In the genomic region with DNA sequence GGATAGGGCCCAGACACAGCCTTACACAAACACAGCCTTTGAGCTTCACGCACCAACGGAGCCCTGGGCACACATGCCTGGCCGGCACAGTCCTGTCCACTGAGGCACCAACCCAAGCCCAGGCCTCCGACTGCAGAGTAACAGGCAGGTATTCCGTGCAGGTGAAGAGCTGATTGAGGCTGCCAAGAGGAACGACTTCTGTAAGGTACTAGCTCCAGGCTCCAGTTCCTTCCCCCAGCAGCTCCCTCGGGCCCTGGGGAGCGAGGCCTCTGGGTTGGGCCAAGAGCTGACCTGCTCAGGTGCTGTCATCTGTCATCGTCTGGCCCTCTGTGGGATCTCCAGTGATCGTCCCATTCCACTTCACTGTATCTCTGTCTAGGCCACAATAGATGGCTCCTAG, we compare ENCODE assay signal across 21 cellular contexts. TPM values are rescaled to one million over a fixed set of nuclear protein-coding genes. Genes with fewer than 3 reads are reported as not detected.
"Had no signal": no experiment of that assay in that cellular context is flagged by ENCODE, and none has a peak within 500 bp of the region (broad histone marks: within the 10 kb centered on the region; RNA-seq: fewer than 3 reads in every experiment).

No MANE protein-coding gene starts in this region.

- H3K9me3 Mint-ChIP-seq: activated B cell treated with CpG ODN at 0.5 μM for 24 hours; activated CD8-positive, alpha-beta T cell treated with anti-CD3 and anti-CD28 coated beads for 36 hours; activated naive CD8-positive, alpha-beta T cell treated with anti-CD3 and anti-CD28 coated beads, Interleukin-2, amount 10 ng/mL, durations not matched to agents 7 days and 5 days; activated T-helper 1 cell treated with anti-CD3 and anti-CD28 coated beads, Interleukin-12 subunit alpha, Interleukin-12 subunit beta, Interleukin-2, Interleukin-4 antibody, amounts not matched to agents 30 ng/mL and 10 ng/mL and 1 ng/mL, durations not matched to agents 14 hours and 24 hours and 36 hours; memory B cell; nephron; T-helper 1 cell treated with Interleukin-12 subunit alpha and Interleukin-12 subunit beta and Interleukin-4 antibody, amounts not matched to agents 30 μg/mL and 1 μg/mL, for 36 hours had no signal

- H3K4me3 ChIP-seq: gastrocnemius medialis, psoas muscle, right lobe of liver, smooth muscle cell, testis, upper lobe of right lung had no signal

- H3K9me3 ChIP-seq: gastrocnemius medialis, psoas muscle, right lobe of liver, testis, upper lobe of right lung had no signal

- H3K4me3 Mint-ChIP-seq: activated CD8-positive, alpha-beta T cell treated with anti-CD3 and anti-CD28 coated beads for 36 hours; activated naive CD8-positive, alpha-beta T cell treated with anti-CD3 and anti-CD28 coated beads, Interleukin-2, amount 10 ng/mL, durations not matched to agents 7 days and 5 days; activated T-helper 1 cell treated with anti-CD3 and anti-CD28 coated beads, Interleukin-12 subunit alpha, Interleukin-12 subunit beta, Interleukin-2, Interleukin-4 antibody, amounts not matched to agents 30 ng/mL and 10 ng/mL and 1 ng/mL, durations not matched to agents 14 hours and 24 hours and 36 hours; memory B cell; stimulated activated naive CD8-positive, alpha-beta T cell treated with anti-CD3 and anti-CD28 coated beads, Interleukin-15, amount 100 ng/mL, for 72 hours had no signal

- H3K27ac ChIP-seq: brain microvascular endothelial cell, epithelial cell of prostate, psoas muscle, right lobe of liver, testis, upper lobe of right lung had no signal

- H3K27me3 Mint-ChIP-seq: memory B cell had no signal

- H3K4me1 Mint-ChIP-seq: nephron had no signal

- H3K27me3 ChIP-seq: brain microvascular endothelial cell, right lobe of liver, testis, upper lobe of right lung had no signal

- H3K27ac Mint-ChIP-seq: activated B cell treated with CpG ODN at 0.5 μM for 24 hours; activated naive CD8-positive, alpha-beta T cell treated with anti-CD3 and anti-CD28 coated beads, Interleukin-2, amount 10 ng/mL, durations not matched to agents 7 days and 5 days; memory B cell; T-helper 1 cell treated with Interleukin-12 subunit alpha and Interleukin-12 subunit beta and Interleukin-4 antibody, amounts not matched to agents 30 μg/mL and 1 μg/mL, for 36 hours had no signal

- DNase-seq: activated B cell treated with CpG ODN at 0.5 μM for 24 hours; activated CD4-positive, alpha-beta T cell treated with anti-CD3 and anti-CD28 coated beads for 48 hours; activated CD8-positive, alpha-beta memory T cell treated with anti-CD3 and anti-CD28 coated beads, Interleukin-2, amount 50 U/mL, for 48 hours; activated CD8-positive, alpha-beta T cell treated with anti-CD3 and anti-CD28 coated beads for 36 hours; activated naive CD8-positive, alpha-beta T cell treated with anti-CD3 and anti-CD28 coated beads, Interleukin-2, amount 10 ng/mL, durations not matched to agents 7 days and 5 days; brain microvascular endothelial cell; cerebellar nuclear complex; effector memory CD4-positive, alpha-beta T cell; right lobe of liver; stimulated activated naive CD8-positive, alpha-beta T cell treated with anti-CD3 and anti-CD28 coated beads, Interleukin-15, amount 100 ng/mL, for 72 hours; testis; upper lobe of right lung had no signal

- ATAC-seq: activated CD8-positive, alpha-beta T cell treated with anti-CD3 and anti-CD28 coated beads for 36 hours; left lobe of liver; right lobe of liver; stimulated activated naive CD8-positive, alpha-beta T cell treated with anti-CD3 and anti-CD28 coated beads, Interleukin-15, amount 100 ng/mL, for 72 hours; upper lobe of right lung had no signal

RNA-seq across cellular contexts. Expression of a gene that starts 13.3 kb away (rescaled TPM):
- total RNA-seq: activated CD8-positive, alpha-beta T cell treated with anti-CD3 and anti-CD28 coated beads for 36 hours; gastrocnemius medialis; left lobe of liver; psoas muscle; right lobe of liver had no signal
